In genomic region chr14:69318901-69319475, GRCh38 we compare ENCODE assay signal across 18 cellular contexts. TPM values are rescaled to one million over a fixed set of nuclear protein-coding genes. Genes with fewer than 3 reads are reported as not detected.
DNase-seq lines count a peak whose midpoint lies in the region; ATAC-seq and TF ChIP-seq lines count a peak whose summit lies in the region.
"Had no signal": no experiment of that assay in that cellular context is flagged by ENCODE, and none has a peak within 500 bp of the region (broad histone marks: within the 10 kb centered on the region; RNA-seq: fewer than 3 reads in every experiment).

No MANE protein-coding gene starts in this region.

- CTCF ChIA-PET in activated naive CD4-positive, alpha-beta T cell treated with anti-CD3 and anti-CD28 coated beads, Interleukin-2, amount 10 ng/mL, durations not matched to agents 7 days and 5 days (lab: Charles Lee), result no interaction called here
- CTCF ChIA-PET in activated CD4-positive, alpha-beta memory T cell treated with anti-CD3 and anti-CD28 coated beads for 36 hours (lab: Charles Lee), result interaction anchor here (0.6 to 1.2 kb wide), 2 partner anchors 26 to 77 kb away, joined by 3 read pairs; no protein-coding TSS in a partner anchor

- ATAC-seq in upper lobe of right lung, result no peak
- ATAC-seq: GM23338 had no signal

- no peak overlapping the region for H2BK15ac ChIP-seq in mesendoderm (replicated peaks; ENCODE audit: low read depth)

- no peaks in the 10 kb centered on the region for H3K4me1 Mint-ChIP-seq in activated naive CD4-positive, alpha-beta T cell treated with anti-CD3 and anti-CD28 coated beads, Interleukin-2, amount 10 ng/mL, durations not matched to agents 7 days and 5 days
- no peaks in the 10 kb centered on the region for H3K4me1 Mint-ChIP-seq in activated CD4-positive, alpha-beta memory T cell treated with anti-CD3 and anti-CD28 coated beads for 36 hours (ENCODE audit: low read depth)
- H3K4me1 Mint-ChIP-seq in activated T-helper 1 cell treated with anti-CD3 and anti-CD28 coated beads, Interleukin-12 subunit alpha, Interleukin-12 subunit beta, Interleukin-2, Interleukin-4 antibody, amounts not matched to agents 30 ng/mL and 10 ng/mL and 1 ng/mL, durations not matched to agents 14 hours and 24 hours and 36 hours (ENCODE audit: low read depth), result no peaks in the 10 kb centered on the region
- H3K4me1 Mint-ChIP-seq: CD8-positive, alpha-beta memory T cell had no signal

- H4K5ac ChIP-seq in mesendoderm (ENCODE audit: low read length), result no peak overlapping the region

- H3K56ac ChIP-seq in mesendoderm (ENCODE audit: low read length), result peak overlapping the region; percentile 42

- no peak overlapping the region for H3K4ac ChIP-seq in mesendoderm (ENCODE audit: low read depth, low read length)

- H3K4me3 ChIP-seq in mesendoderm (ENCODE audit: low read length) (no peak overlapping the region), upper lobe of right lung (no peak overlapping the region), sigmoid colon (no peak overlapping the region)
- H3K4me3 ChIP-seq: BLaER1, GM12878, GM23338 had no signal

- no peak overlapping the region for H2AK5ac ChIP-seq in mesendoderm (ENCODE audit: low read length)

- no peak overlapping the region for H4K8ac ChIP-seq in mesendoderm (ENCODE audit: low read depth, low read length)

- H3K9me3 Mint-ChIP-seq in activated naive CD4-positive, alpha-beta T cell treated with anti-CD3 and anti-CD28 coated beads, Interleukin-2, amount 10 ng/mL, durations not matched to agents 7 days and 5 days, result no peaks in the 10 kb centered on the region
- peaks cover 4% of the 10 kb centered on the region for H3K9me3 Mint-ChIP-seq in activated CD4-positive, alpha-beta memory T cell treated with anti-CD3 and anti-CD28 coated beads for 36 hours
- H3K9me3 Mint-ChIP-seq in activated T-helper 1 cell treated with anti-CD3 and anti-CD28 coated beads, Interleukin-12 subunit alpha, Interleukin-12 subunit beta, Interleukin-2, Interleukin-4 antibody, amounts not matched to agents 30 ng/mL and 10 ng/mL and 1 ng/mL, durations not matched to agents 14 hours and 24 hours and 36 hours, result no peaks in the 10 kb centered on the region
- H3K9me3 Mint-ChIP-seq: CD8-positive, alpha-beta memory T cell had no signal

- H3K36me3 Mint-ChIP-seq in activated naive CD4-positive, alpha-beta T cell treated with anti-CD3 and anti-CD28 coated beads, Interleukin-2, amount 10 ng/mL, durations not matched to agents 7 days and 5 days, result no peaks in the 10 kb centered on the region
- H3K36me3 Mint-ChIP-seq in activated CD4-positive, alpha-beta memory T cell treated with anti-CD3 and anti-CD28 coated beads for 36 hours, result no peaks in the 10 kb centered on the region
- H3K36me3 Mint-ChIP-seq in activated T-helper 1 cell treated with anti-CD3 and anti-CD28 coated beads, Interleukin-12 subunit alpha, Interleukin-12 subunit beta, Interleukin-2, Interleukin-4 antibody, amounts not matched to agents 30 ng/mL and 10 ng/mL and 1 ng/mL, durations not matched to agents 14 hours and 24 hours and 36 hours (ENCODE audit: low read depth), result no peaks in the 10 kb centered on the region
- H3K36me3 Mint-ChIP-seq: CD8-positive, alpha-beta memory T cell had no signal

- H3K4me1 ChIP-seq in mesendoderm (ENCODE audit: control insufficient read depth, low read depth, low read length) (no peaks in the 10 kb centered on the region), upper lobe of right lung (peaks cover 6% of the 10 kb centered on the region), sigmoid colon (peaks cover 0 to 21% (median 15%) of the 10 kb centered on the region in 4 donors)

- TF ChIP-seq CTCF in upper lobe of right lung (IDR thresholded peaks at IDR 0.05), result no peak
- no peak for TF ChIP-seq CTCF in sigmoid colon (IDR thresholded peaks at IDR 0.05)

- POLR2A ChIA-PET in activated CD4-positive, alpha-beta memory T cell treated with anti-CD3 and anti-CD28 coated beads for 36 hours (lab: Charles Lee), result no interaction called here

- no peak overlapping the region for H3K9ac ChIP-seq in mesendoderm (ENCODE audit: low read length)
- H3K9ac ChIP-seq: BLaER1 had no signal

- no CpG with 5 or more reads among the region's 8 CpGs for WGBS in mesendoderm (ENCODE audit: extremely low coverage, insufficient coverage, low lambda C conversion rate)
- WGBS in sigmoid colon, 2 donors, result 86 to 93% methylated on average over 8 of the region's 8 CpGs

- peaks cover 5% of the 10 kb centered on the region for H3K27me3 Mint-ChIP-seq in activated naive CD4-positive, alpha-beta T cell treated with anti-CD3 and anti-CD28 coated beads, Interleukin-2, amount 10 ng/mL, durations not matched to agents 7 days and 5 days
- no peaks in the 10 kb centered on the region for H3K27me3 Mint-ChIP-seq in activated CD4-positive, alpha-beta memory T cell treated with anti-CD3 and anti-CD28 coated beads for 36 hours
- H3K27me3 Mint-ChIP-seq in activated T-helper 1 cell treated with anti-CD3 and anti-CD28 coated beads, Interleukin-12 subunit alpha, Interleukin-12 subunit beta, Interleukin-2, Interleukin-4 antibody, amounts not matched to agents 30 ng/mL and 10 ng/mL and 1 ng/mL, durations not matched to agents 14 hours and 24 hours and 36 hours (ENCODE audit: insufficient read depth), result peaks cover 6% of the 10 kb centered on the region

- H2BK5ac ChIP-seq in mesendoderm (ENCODE audit: low read length), result no peak overlapping the region

- no peak overlapping the region for H2BK120ac ChIP-seq in mesendoderm (ENCODE audit: low read depth, low read length)

- H3K27ac Mint-ChIP-seq in activated naive CD4-positive, alpha-beta T cell treated with anti-CD3 and anti-CD28 coated beads, Interleukin-2, amount 10 ng/mL, durations not matched to agents 7 days and 5 days, result no peak overlapping the region
- no peak overlapping the region for H3K27ac Mint-ChIP-seq in activated CD4-positive, alpha-beta memory T cell treated with anti-CD3 and anti-CD28 coated beads for 36 hours
- H3K27ac Mint-ChIP-seq in activated T-helper 1 cell treated with anti-CD3 and anti-CD28 coated beads, Interleukin-12 subunit alpha, Interleukin-12 subunit beta, Interleukin-2, Interleukin-4 antibody, amounts not matched to agents 30 ng/mL and 10 ng/mL and 1 ng/mL, durations not matched to agents 14 hours and 24 hours and 36 hours, result no peak overlapping the region
- H3K27ac Mint-ChIP-seq: CD8-positive, alpha-beta memory T cell; GM23338 had no signal

- DNase-seq in activated naive CD4-positive, alpha-beta T cell treated with anti-CD3 and anti-CD28 coated beads, Interleukin-2, amount 10 ng/mL, durations not matched to agents 7 days and 5 days, result peak; percentile 8
- DNase-seq in activated naive CD4-positive, alpha-beta T cell treated with anti-CD3 and anti-CD28 coated beads, Interleukin-2, amount 50 U/mL, for 16 hours, result no peak
- peak; percentile 5 for DNase-seq in activated CD4-positive, alpha-beta memory T cell treated with anti-CD3 and anti-CD28 coated beads for 36 hours
- no peak for DNase-seq in mesendoderm
- DNase-seq in upper lobe of right lung, result peak; percentile 47
- no peak for DNase-seq in sigmoid colon
- no peak for DNase-seq in activated T-helper 1 cell treated with anti-CD3 and anti-CD28 coated beads, Interleukin-12 subunit alpha, Interleukin-12 subunit beta, Interleukin-2, Interleukin-4 antibody, amounts not matched to agents 30 ng/mL and 10 ng/mL and 1 ng/mL, durations not matched to agents 14 hours and 24 hours and 36 hours (ENCODE audit: low spot score)
- DNase-seq in amygdala (lab: John Stamatoyannopoulos, UW), result no peak
- DNase-seq: CD8-positive, alpha-beta memory T cell; KG1; NCI-H1048; NCI-H146; NCI-H2081 treated with DMSO at 0.1 percent for 48 hours; NCI-H510A treated with DMSO at 0.1 percent for 48 hours; SHP77 treated with DMSO at 0.1 percent for 48 hours had no signal

- H3K27ac ChIP-seq in mesendoderm (ENCODE audit: low read depth, low read length), result no peak overlapping the region
- no peak overlapping the region for H3K27ac ChIP-seq in upper lobe of right lung
- no peak overlapping the region for H3K27ac ChIP-seq in sigmoid colon
- H3K27ac ChIP-seq: BLaER1 had no signal

- intact Hi-C loops in activated CD4-positive, alpha-beta memory T cell treated with anti-CD3 and anti-CD28 coated beads for 36 hours (cut with micrococcal nuclease), result no loop called here
- intact Hi-C loops in upper lobe of right lung (cut with DNase I), result no loop called here
- intact Hi-C loops in sigmoid colon (cut with DNase I), result no loop called here
- intact Hi-C loops in activated T-helper 1 cell treated with anti-CD3 and anti-CD28 coated beads, Interleukin-12 subunit alpha, Interleukin-12 subunit beta, Interleukin-2, Interleukin-4 antibody, amounts not matched to agents 30 ng/mL and 10 ng/mL and 1 ng/mL, durations not matched to agents 14 hours and 24 hours and 36 hours (cut with micrococcal nuclease), result no loop called here

- no peaks in the 10 kb centered on the region for H3K27me3 ChIP-seq in mesendoderm (ENCODE audit: insufficient read depth, low read length, poor library complexity)
- no peaks in the 10 kb centered on the region for H3K27me3 ChIP-seq in upper lobe of right lung
- no peaks in the 10 kb centered on the region for H3K27me3 ChIP-seq in sigmoid colon
- H3K27me3 ChIP-seq: BLaER1 had no signal

- H3K36me3 ChIP-seq in mesendoderm (ENCODE audit: control insufficient read depth, insufficient read depth, low read length) (no peaks in the 10 kb centered on the region), upper lobe of right lung (no peaks in the 10 kb centered on the region), sigmoid colon (no peaks in the 10 kb centered on the region)
- H3K36me3 ChIP-seq: BLaER1 had no signal

- H3K4me2 ChIP-seq in mesendoderm (ENCODE audit: low read length), result no peak overlapping the region
- H3K4me2 ChIP-seq: GM23338 had no signal

- H3K79me2 ChIP-seq in mesendoderm (ENCODE audit: control insufficient read depth, insufficient read depth, low read length), result no peaks in the 10 kb centered on the region

- TF ChIP-seq EP300 in sigmoid colon (IDR thresholded peaks at IDR 0.05), result no peak

- no peak for TF ChIP-seq POLR2A in sigmoid colon (IDR thresholded peaks at IDR 0.05)

- H3K18ac ChIP-seq in mesendoderm (ENCODE audit: low read length), result no peak overlapping the region

- H3K4me3 Mint-ChIP-seq in activated naive CD4-positive, alpha-beta T cell treated with anti-CD3 and anti-CD28 coated beads, Interleukin-2, amount 10 ng/mL, durations not matched to agents 7 days and 5 days, result no peak overlapping the region
- H3K4me3 Mint-ChIP-seq in activated CD4-positive, alpha-beta memory T cell treated with anti-CD3 and anti-CD28 coated beads for 36 hours, result no peak overlapping the region
- no peak overlapping the region for H3K4me3 Mint-ChIP-seq in activated T-helper 1 cell treated with anti-CD3 and anti-CD28 coated beads, Interleukin-12 subunit alpha, Interleukin-12 subunit beta, Interleukin-2, Interleukin-4 antibody, amounts not matched to agents 30 ng/mL and 10 ng/mL and 1 ng/mL, durations not matched to agents 14 hours and 24 hours and 36 hours
- H3K4me3 Mint-ChIP-seq: CD8-positive, alpha-beta memory T cell; GM23338 had no signal

- no peaks in the 10 kb centered on the region for H3K79me1 ChIP-seq in mesendoderm (ENCODE audit: low read length)

- H3K9me3 ChIP-seq in upper lobe of right lung (no peaks in the 10 kb centered on the region), sigmoid colon (no peaks in the 10 kb centered on the region)
- H3K9me3 ChIP-seq: BLaER1 had no signal

- H3K23ac ChIP-seq in mesendoderm (ENCODE audit: low read length), result no peak overlapping the region

RNA-seq across cellular contexts. Expression of gene GALNT16, which starts 59.0 kb away (rescaled TPM):
- total RNA-seq in activated CD4-positive, alpha-beta memory T cell treated with anti-CD3 and anti-CD28 coated beads for 36 hours, result not detected
- 1.5 TPM for polyA plus RNA-seq in mesendoderm (2013, experiment 1 of 2)
- polyA plus RNA-seq in mesendoderm (2013, experiment 2 of 2), result 1.5 TPM
- total RNA-seq in upper lobe of right lung (3.0 TPM), sigmoid colon (10 to 100 TPM in 2 of 4 donors, 1 to 10 TPM in 2; 4.3 to 20.5 (median 9.4) TPM)
- polyA plus RNA-seq in sigmoid colon, result 1 to 10 TPM in 2 of 3 donors, not detected in 1; 2.4 to 3.0 TPM
- 0.02 and 0.05 TPM in 2 replicates for total RNA-seq in activated T-helper 1 cell treated with anti-CD3 and anti-CD28 coated beads, Interleukin-12 subunit alpha, Interleukin-12 subunit beta, Interleukin-2, Interleukin-4 antibody, amounts not matched to agents 30 ng/mL and 10 ng/mL and 1 ng/mL, durations not matched to agents 14 hours and 24 hours and 36 hours
- polyA plus RNA-seq: CD8-positive, alpha-beta memory T cell had no signal

Comparison
In these comparisons a context has a peak if more than half of its experiments do, and no peak if none do; other contexts are left out.
1. DNase-seq: peak in activated naive CD4-positive, alpha-beta T cell treated with anti-CD3 and anti-CD28 coated beads, Interleukin-2, amount 10 ng/mL, durations not matched to agents 7 days and 5 days (single experiment), activated CD4-positive, alpha-beta memory T cell treated with anti-CD3 and anti-CD28 coated beads for 36 hours (single experiment) and upper lobe of right lung (single experiment); none in activated naive CD4-positive, alpha-beta T cell treated with anti-CD3 and anti-CD28 coated beads, Interleukin-2, amount 50 U/mL, for 16 hours (single experiment), mesendoderm (single experiment), sigmoid colon (single experiment), activated T-helper 1 cell treated with anti-CD3 and anti-CD28 coated beads, Interleukin-12 subunit alpha, Interleukin-12 subunit beta, Interleukin-2, Interleukin-4 antibody, amounts not matched to agents 30 ng/mL and 10 ng/mL and 1 ng/mL, durations not matched to agents 14 hours and 24 hours and 36 hours (single experiment) and amygdala (0 of 56).